ENCODE assay signal across 12 cellular contexts in genomic region chr3:72010044-72010443, GRCh38.
DNase-seq lines count a peak whose midpoint lies in the region; ATAC-seq, FAIRE-seq and TF ChIP-seq lines count a peak whose summit lies in the region.
"Had no signal": no experiment of that assay in that cellular context is flagged by ENCODE, and none has a peak within 500 bp of the region (broad histone marks: within the 10 kb centered on the region; RNA-seq: fewer than 3 reads in every experiment).

No MANE protein-coding gene starts in this region.

- ATAC-seq in natural killer cell treated with Interleukin-12 subunit alpha and Interleukin-12 subunit beta and Interleukin-15 and Interleukin-18, amount 100 ng/mL, for 72 hours: peak in 1 of 2 donors; percentile 58
- ATAC-seq in natural killer cell (no peak), HG03432 (IDR thresholded peaks at IDR 0.05; ENCODE audit: unreplicated experiment) (peak; percentile 56), HG03175 (IDR thresholded peaks at IDR 0.05; ENCODE audit: unreplicated experiment) (no peak)

- H3K27ac ChIP-seq in caudate nucleus (ENCODE audit: low read depth, low read length): no peak overlapping the region
- H3K27ac ChIP-seq: neural progenitor cell, PC-9 had no signal

- peaks cover 23 to 39% of the 10 kb centered on the region in 2 donors for H3K27me3 Mint-ChIP-seq in natural killer cell treated with Interleukin-12 subunit alpha and Interleukin-12 subunit beta and Interleukin-15 and Interleukin-18, amount 100 ng/mL, for 72 hours
- H3K27me3 Mint-ChIP-seq in natural killer cell (ENCODE audit: low read depth in 2 of 2): peaks cover 12 to 18% of the 10 kb centered on the region in 2 donors

- no peak for FAIRE-seq in frontal cortex (lab: Jason Lieb, UNC)

- DNase-seq in natural killer cell treated with Interleukin-12 subunit alpha and Interleukin-12 subunit beta and Interleukin-15 and Interleukin-18, amount 100 ng/mL, for 72 hours (ENCODE audit: low spot score): no peak
- DNase-seq in natural killer cell (no peak), caudate nucleus (lab: John Stamatoyannopoulos, UW) (peak in 35 of 61 donors; percentile 3 to 85 (median 31)), stromal cell of bone marrow (ENCODE audit: low read depth) (peak; percentile 39), frontal cortex (ENCODE audit: low spot score in 2 of 2) (no peak), NCI-H2081 treated with DMSO at 0.1 percent for 48 hours (lab: John Stamatoyannopoulos, UW) (no peak)
- DNase-seq: activated T-cell treated with anti-CD3 and anti-CD28 coated beads, Interleukin-2, amount 50 U/mL, for 4 hours; NCI-H187 treated with DMSO at 0.1 percent for 48 hours; PC-9 had no signal

- H3K27ac Mint-ChIP-seq in natural killer cell treated with Interleukin-12 subunit alpha and Interleukin-12 subunit beta and Interleukin-15 and Interleukin-18, amount 100 ng/mL, for 72 hours: no peak overlapping the region
- H3K27ac Mint-ChIP-seq in natural killer cell: no peak overlapping the region
- H3K27ac Mint-ChIP-seq: neural progenitor cell had no signal

- intact Hi-C loops in natural killer cell (cut with micrococcal nuclease): no loop called here

- H3K9me3 Mint-ChIP-seq in natural killer cell treated with Interleukin-12 subunit alpha and Interleukin-12 subunit beta and Interleukin-15 and Interleukin-18, amount 100 ng/mL, for 72 hours: no peaks in the 10 kb centered on the region
- H3K9me3 Mint-ChIP-seq in natural killer cell: no peaks in the 10 kb centered on the region
- H3K9me3 Mint-ChIP-seq: activated T-cell treated with anti-CD3 and anti-CD28 coated beads, Interleukin-2, amount 50 U/mL, for 4 hours had no signal

- peaks cover 3 to 8% of the 10 kb centered on the region in 2 donors for H3K4me1 Mint-ChIP-seq in natural killer cell treated with Interleukin-12 subunit alpha and Interleukin-12 subunit beta and Interleukin-15 and Interleukin-18, amount 100 ng/mL, for 72 hours (ENCODE audit: low read depth in 2 of 2)
- no peaks in the 10 kb centered on the region for H3K4me1 Mint-ChIP-seq in natural killer cell

- H3K4me3 Mint-ChIP-seq in natural killer cell treated with Interleukin-12 subunit alpha and Interleukin-12 subunit beta and Interleukin-15 and Interleukin-18, amount 100 ng/mL, for 72 hours: peak overlapping the region; percentile 22
- no peak overlapping the region for H3K4me3 Mint-ChIP-seq in natural killer cell
- H3K4me3 Mint-ChIP-seq: activated T-cell treated with anti-CD3 and anti-CD28 coated beads, Interleukin-2, amount 50 U/mL, for 4 hours; neural progenitor cell had no signal

- H3K36me3 Mint-ChIP-seq in natural killer cell treated with Interleukin-12 subunit alpha and Interleukin-12 subunit beta and Interleukin-15 and Interleukin-18, amount 100 ng/mL, for 72 hours: no peaks in the 10 kb centered on the region
- H3K36me3 Mint-ChIP-seq in natural killer cell: no peaks in the 10 kb centered on the region
- H3K36me3 Mint-ChIP-seq: neural progenitor cell had no signal

- TF ChIP-seq CTCF in natural killer cell (IDR thresholded peaks at IDR 0.05): no peak

Comparison
In these comparisons a context has a peak if more than half of its experiments do, and no peak if none do; other contexts are left out.
1. DNase-seq: peak in caudate nucleus (35 of 61) and stromal cell of bone marrow (single experiment); none in natural killer cell treated with Interleukin-12 subunit alpha and Interleukin-12 subunit beta and Interleukin-15 and Interleukin-18, amount 100 ng/mL, for 72 hours (single experiment), natural killer cell (single experiment), frontal cortex (0 of 2) and NCI-H2081 treated with DMSO at 0.1 percent for 48 hours (single experiment).